1 cellular context compared by ENCODE assay signal in the genomic region with DNA sequence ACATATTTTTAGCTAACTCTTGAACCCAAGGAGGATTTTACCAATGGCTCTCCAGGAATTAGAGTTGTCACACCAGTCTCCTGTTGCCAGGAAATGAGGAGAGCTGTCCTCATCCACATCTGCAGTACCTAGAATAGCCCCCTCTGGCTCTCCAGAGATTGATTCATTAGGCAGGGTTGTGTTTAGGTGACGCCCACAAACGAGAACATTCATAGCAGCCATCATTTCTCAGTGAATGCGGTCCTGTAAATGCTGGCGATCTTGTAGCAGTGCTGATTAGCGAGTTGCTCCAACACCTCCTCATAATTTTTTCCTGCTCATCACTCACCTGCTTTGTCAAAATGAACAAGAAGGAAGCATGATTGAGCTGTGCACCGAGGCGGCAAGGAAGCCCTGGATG.
TF ChIP-seq lines count a peak whose summit lies in the region.

No MANE protein-coding gene starts in this region.

TF ChIP-seq in K562, 482 proteins besides CTCF, POLR2A, EP300 and RAD21:
- TF ChIP-seq RUNX1 (IDR thresholded peaks at IDR 0.05; ENCODE audit: low read depth) = no peak
- TF ChIP-seq PHTF2 (CRISPR knock-in tag; IDR thresholded peaks at IDR 0.05) = no peak
- TF ChIP-seq HDAC1 (IDR thresholded peaks at IDR 0.05) = no peak
- TF ChIP-seq, protein P1, sequence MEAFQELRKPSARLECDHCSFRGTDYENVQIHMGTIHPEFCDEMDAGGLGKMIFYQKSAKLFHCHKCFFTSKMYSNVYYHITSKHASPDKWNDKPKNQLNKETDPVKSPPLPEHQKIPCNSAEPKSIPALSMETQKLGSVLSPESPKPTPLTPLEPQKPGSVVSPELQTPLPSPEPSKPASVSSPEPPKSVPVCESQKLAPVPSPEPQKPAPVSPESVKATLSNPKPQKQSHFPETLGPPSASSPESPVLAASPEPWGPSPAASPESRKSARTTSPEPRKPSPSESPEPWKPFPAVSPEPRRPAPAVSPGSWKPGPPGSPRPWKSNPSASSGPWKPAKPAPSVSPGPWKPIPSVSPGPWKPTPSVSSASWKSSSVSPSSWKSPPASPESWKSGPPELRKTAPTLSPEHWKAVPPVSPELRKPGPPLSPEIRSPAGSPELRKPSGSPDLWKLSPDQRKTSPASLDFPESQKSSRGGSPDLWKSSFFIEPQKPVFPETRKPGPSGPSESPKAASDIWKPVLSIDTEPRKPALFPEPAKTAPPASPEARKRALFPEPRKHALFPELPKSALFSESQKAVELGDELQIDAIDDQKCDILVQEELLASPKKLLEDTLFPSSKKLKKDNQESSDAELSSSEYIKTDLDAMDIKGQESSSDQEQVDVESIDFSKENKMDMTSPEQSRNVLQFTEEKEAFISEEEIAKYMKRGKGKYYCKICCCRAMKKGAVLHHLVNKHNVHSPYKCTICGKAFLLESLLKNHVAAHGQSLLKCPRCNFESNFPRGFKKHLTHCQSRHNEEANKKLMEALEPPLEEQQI (IDR thresholded peaks at IDR 0.05) = no peak
- no peak for TF ChIP-seq ZNF76 (CRISPR knock-in tag; IDR thresholded peaks at IDR 0.05; ENCODE audit: borderline replicate concordance)
- TF ChIP-seq NRF1 (conservative IDR thresholded peaks at IDR 0.05 in 1 of 2, IDR thresholded peaks at IDR 0.05 in 1 of 2) = no peak
- TF ChIP-seq, protein P2, sequence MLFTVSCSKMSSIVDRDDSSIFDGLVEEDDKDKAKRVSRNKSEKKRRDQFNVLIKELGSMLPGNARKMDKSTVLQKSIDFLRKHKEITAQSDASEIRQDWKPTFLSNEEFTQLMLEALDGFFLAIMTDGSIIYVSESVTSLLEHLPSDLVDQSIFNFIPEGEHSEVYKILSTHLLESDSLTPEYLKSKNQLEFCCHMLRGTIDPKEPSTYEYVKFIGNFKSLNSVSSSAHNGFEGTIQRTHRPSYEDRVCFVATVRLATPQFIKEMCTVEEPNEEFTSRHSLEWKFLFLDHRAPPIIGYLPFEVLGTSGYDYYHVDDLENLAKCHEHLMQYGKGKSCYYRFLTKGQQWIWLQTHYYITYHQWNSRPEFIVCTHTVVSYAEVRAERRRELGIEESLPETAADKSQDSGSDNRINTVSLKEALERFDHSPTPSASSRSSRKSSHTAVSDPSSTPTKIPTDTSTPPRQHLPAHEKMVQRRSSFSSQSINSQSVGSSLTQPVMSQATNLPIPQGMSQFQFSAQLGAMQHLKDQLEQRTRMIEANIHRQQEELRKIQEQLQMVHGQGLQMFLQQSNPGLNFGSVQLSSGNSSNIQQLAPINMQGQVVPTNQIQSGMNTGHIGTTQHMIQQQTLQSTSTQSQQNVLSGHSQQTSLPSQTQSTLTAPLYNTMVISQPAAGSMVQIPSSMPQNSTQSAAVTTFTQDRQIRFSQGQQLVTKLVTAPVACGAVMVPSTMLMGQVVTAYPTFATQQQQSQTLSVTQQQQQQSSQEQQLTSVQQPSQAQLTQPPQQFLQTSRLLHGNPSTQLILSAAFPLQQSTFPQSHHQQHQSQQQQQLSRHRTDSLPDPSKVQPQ (CRISPR knock-in tag; IDR thresholded peaks at IDR 0.05; ENCODE audit: borderline replicate concordance) = no peak
- no peak for TF ChIP-seq FOXJ3 (CRISPR knock-in tag; IDR thresholded peaks at IDR 0.05)
- TF ChIP-seq, protein P3, sequence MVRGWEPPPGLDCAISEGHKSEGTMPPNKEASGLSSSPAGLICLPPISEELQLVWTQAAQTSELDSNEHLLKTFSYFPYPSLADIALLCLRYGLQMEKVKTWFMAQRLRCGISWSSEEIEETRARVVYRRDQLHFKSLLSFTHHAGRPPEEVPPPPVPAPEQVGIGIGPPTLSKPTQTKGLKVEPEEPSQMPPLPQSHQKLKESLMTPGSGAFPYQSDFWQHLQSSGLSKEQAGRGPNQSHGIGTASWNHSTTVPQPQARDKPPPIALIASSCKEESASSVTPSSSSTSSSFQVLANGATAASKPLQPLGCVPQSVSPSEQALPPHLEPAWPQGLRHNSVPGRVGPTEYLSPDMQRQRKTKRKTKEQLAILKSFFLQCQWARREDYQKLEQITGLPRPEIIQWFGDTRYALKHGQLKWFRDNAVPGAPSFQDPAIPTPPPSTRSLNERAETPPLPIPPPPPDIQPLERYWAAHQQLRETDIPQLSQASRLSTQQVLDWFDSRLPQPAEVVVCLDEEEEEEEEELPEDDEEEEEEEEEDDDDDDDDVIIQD (CRISPR knock-in tag; IDR thresholded peaks at IDR 0.05) = no peak
- no peak for TF ChIP-seq PPARD (CRISPR knock-in tag; IDR thresholded peaks at IDR 0.05)
- TF ChIP-seq, protein P4, sequence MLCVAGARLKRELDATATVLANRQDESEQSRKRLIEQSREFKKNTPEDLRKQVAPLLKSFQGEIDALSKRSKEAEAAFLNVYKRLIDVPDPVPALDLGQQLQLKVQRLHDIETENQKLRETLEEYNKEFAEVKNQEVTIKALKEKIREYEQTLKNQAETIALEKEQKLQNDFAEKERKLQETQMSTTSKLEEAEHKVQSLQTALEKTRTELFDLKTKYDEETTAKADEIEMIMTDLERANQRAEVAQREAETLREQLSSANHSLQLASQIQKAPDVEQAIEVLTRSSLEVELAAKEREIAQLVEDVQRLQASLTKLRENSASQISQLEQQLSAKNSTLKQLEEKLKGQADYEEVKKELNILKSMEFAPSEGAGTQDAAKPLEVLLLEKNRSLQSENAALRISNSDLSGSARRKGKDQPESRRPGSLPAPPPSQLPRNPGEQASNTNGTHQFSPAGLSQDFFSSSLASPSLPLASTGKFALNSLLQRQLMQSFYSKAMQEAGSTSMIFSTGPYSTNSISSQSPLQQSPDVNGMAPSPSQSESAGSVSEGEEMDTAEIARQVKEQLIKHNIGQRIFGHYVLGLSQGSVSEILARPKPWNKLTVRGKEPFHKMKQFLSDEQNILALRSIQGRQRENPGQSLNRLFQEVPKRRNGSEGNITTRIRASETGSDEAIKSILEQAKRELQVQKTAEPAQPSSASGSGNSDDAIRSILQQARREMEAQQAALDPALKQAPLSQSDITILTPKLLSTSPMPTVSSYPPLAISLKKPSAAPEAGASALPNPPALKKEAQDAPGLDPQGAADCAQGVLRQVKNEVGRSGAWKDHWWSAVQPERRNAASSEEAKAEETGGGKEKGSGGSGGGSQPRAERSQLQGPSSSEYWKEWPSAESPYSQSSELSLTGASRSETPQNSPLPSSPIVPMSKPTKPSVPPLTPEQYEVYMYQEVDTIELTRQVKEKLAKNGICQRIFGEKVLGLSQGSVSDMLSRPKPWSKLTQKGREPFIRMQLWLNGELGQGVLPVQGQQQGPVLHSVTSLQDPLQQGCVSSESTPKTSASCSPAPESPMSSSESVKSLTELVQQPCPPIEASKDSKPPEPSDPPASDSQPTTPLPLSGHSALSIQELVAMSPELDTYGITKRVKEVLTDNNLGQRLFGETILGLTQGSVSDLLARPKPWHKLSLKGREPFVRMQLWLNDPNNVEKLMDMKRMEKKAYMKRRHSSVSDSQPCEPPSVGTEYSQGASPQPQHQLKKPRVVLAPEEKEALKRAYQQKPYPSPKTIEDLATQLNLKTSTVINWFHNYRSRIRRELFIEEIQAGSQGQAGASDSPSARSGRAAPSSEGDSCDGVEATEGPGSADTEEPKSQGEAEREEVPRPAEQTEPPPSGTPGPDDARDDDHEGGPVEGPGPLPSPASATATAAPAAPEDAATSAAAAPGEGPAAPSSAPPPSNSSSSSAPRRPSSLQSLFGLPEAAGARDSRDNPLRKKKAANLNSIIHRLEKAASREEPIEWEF (CRISPR knock-in tag; IDR thresholded peaks at IDR 0.05) = no peak
